In the genomic region with DNA sequence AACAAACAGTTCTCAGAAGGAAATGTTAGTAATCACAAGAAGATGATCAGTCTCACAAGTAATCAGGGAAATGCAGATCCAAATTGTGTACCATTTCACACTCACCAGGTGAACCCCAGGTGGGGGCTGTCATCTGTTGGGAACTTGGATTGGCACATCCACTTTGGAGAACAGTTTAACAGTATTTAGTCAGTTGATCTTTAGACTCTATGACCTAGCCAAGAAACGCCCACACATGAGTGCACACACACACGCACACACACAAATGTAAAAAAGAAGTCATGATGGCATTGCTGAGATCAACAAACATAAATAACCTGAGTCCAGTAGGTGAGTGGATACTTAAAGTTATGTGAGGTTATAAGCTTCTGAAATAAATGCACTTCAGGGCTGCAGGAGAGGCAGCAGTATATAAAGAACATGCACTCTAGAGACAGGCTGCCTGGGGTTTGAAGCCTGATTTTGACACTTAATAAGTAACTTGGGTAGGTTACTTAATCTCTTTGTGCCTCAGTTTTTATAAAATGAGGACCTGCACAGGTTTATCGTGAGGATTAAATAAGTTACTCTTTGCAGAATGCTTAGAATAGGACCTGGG, we compare ENCODE assay signal across 19 cellular contexts.
"Had no signal": no experiment of that assay in that cellular context is flagged by ENCODE, and none has a peak within 500 bp of the region (broad histone marks: within the 10 kb centered on the region; RNA-seq: fewer than 3 reads in every experiment).

No MANE protein-coding gene starts in this region.

- DNase-seq: activated CD4-positive, alpha-beta T cell treated with anti-CD3 and anti-CD28 coated beads for 36 hours; activated CD4-positive, alpha-beta T cell treated with anti-CD3 and anti-CD28 coated beads, Interleukin-2, amount 50 U/mL, for 48 hours; caudate nucleus; foreskin melanocyte; glutamatergic neuron; hypothalamus; islet precursor cell; left ventricle myocardium inferior; mesenchymal stem cell; naive thymus-derived CD4-positive, alpha-beta T cell; ovary; sigmoid colon; spleen; stimulated activated CD4-positive, alpha-beta T cell treated with anti-CD3 and anti-CD28 coated beads, Interleukin-4, amount 100 ng/mL, for 4 hours; SW 1271; testis; upper lobe of left lung had no signal

- H3K4me3 ChIP-seq: left ventricle myocardium inferior, ovary, sigmoid colon, spleen, testis, upper lobe of left lung had no signal

- H3K9me3 ChIP-seq: ovary, testis had no signal

- H3K27ac ChIP-seq: left ventricle myocardium inferior, ovary, sigmoid colon, spleen, testis, upper lobe of left lung had no signal

- H3K27me3 ChIP-seq: ovary, sigmoid colon, spleen, testis, upper lobe of left lung had no signal

- H3K36me3 ChIP-seq: left ventricle myocardium inferior, ovary, sigmoid colon, spleen, upper lobe of left lung had no signal

- ATAC-seq: activated CD4-positive, alpha-beta T cell treated with anti-CD3 and anti-CD28 coated beads for 36 hours; naive thymus-derived CD4-positive, alpha-beta T cell; stimulated activated memory B cell treated with anti-CD40 and anti-IgM and Interleukin-4, amounts not matched to agents 10 μg/mL and 1 μg/mL and 100 μg/mL, for 72 hours; WTC11 had no signal
